1 cellular context compared by ENCODE assay signal in the genomic region with DNA sequence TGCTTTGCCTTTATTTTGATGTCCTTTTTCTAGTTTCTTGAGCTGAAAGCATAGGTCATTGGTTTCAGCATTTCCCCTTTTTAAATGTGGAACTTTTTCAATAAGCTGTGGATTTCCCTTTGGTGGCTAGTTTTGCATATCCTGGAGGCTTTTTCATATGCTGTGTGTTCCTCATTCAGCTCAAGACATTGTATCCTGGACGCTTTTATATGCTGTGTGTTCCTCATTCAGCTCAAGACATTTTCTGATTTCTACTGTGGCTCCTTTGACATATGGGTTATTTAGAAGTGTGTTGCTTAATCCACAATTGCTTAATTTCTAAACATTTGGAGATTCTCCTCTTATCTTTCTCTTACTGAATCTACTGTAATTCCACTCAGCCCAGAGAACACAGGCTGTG.
TF ChIP-seq lines count a peak whose summit lies in the region.

No MANE protein-coding gene starts in this region.

TF ChIP-seq in SK-N-SH treated with all-trans-retinoic acid at 6 μM for 48 hours, 23 proteins besides CTCF, POLR2A, EP300 and RAD21 (continued from another document):
- TF ChIP-seq, protein P1, sequence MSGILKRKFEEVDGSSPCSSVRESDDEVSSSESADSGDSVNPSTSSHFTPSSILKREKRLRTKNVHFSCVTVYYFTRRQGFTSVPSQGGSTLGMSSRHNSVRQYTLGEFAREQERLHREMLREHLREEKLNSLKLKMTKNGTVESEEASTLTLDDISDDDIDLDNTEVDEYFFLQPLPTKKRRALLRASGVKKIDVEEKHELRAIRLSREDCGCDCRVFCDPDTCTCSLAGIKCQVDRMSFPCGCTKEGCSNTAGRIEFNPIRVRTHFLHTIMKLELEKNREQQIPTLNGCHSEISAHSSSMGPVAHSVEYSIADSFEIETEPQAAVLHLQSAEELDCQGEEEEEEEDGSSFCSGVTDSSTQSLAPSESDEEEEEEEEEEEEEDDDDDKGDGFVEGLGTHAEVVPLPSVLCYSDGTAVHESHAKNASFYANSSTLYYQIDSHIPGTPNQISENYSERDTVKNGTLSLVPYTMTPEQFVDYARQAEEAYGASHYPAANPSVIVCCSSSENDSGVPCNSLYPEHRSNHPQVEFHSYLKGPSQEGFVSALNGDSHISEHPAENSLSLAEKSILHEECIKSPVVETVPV (CRISPR knock-in tag; IDR thresholded peaks at IDR 0.05): no peak
- no peak for TF ChIP-seq ESRRG (CRISPR knock-in tag; IDR thresholded peaks at IDR 0.05)
